ENCODE assay signal across 8 cellular contexts in genomic region chr2:43169091-43169936, GRCh38. TPM values are rescaled to one million over a fixed set of nuclear protein-coding genes. Genes with fewer than 3 reads are reported as not detected.
DNase-seq lines count a peak whose midpoint lies in the region; ATAC-seq, FAIRE-seq and TF ChIP-seq lines count a peak whose summit lies in the region.

No MANE protein-coding gene starts in this region.

- H3K36me3 ChIP-seq in endothelial cell of umbilical vein (ENCODE audit: control insufficient read depth in 2 of 2, extremely low read depth in 1 of 2, insufficient read depth in 2 of 2, low read length in 2 of 2): no peaks in the 10 kb centered on the region

- peaks cover under 1% of the 10 kb centered on the region for H3K36me3 Mint-ChIP-seq in CD4-positive, alpha-beta T cell (ENCODE audit: low read depth)
- no peaks in the 10 kb centered on the region for H3K36me3 Mint-ChIP-seq in osteocyte (ENCODE audit: unreplicated experiment)

- H3K9me3 ChIP-seq in CD4-positive, alpha-beta T cell (ENCODE audit: control insufficient read depth, low read length): no peaks in the 10 kb centered on the region
- H3K9me3 ChIP-seq in endothelial cell of umbilical vein (replicated peaks; ENCODE audit: control insufficient read depth, insufficient read depth, low read length): no peaks in the 10 kb centered on the region

- peak overlapping the region; percentile 76 for H3K27ac ChIP-seq in CD4-positive, alpha-beta T cell (ENCODE audit: low read depth, low read length)
- H3K27ac ChIP-seq in endothelial cell of umbilical vein (ENCODE audit: insufficient read depth, low read depth, low read length): peak overlapping the region; percentile 88

- intact Hi-C loops in CD4-positive, alpha-beta T cell (cut with DNase I, micrococcal nuclease): loop anchor here in 1 of 2 experiments (2.0 kb wide), 1 partner anchor 41 kb away; no protein-coding TSS in a partner anchor
- intact Hi-C loops in endothelial cell of umbilical vein (cut with micrococcal nuclease): loop anchor here (1.0 to 2.0 kb wide), 5 partner anchors 57 to 341 kb away; partner anchors contain the start of gene ZFP36L2

- H3K4me3 Mint-ChIP-seq in CD4-positive, alpha-beta T cell: peak overlapping the region; percentile 85
- H3K4me3 Mint-ChIP-seq in osteocyte (ENCODE audit: unreplicated experiment): no peak overlapping the region

- no peaks in the 10 kb centered on the region for H3K27me3 ChIP-seq in CD4-positive, alpha-beta T cell (ENCODE audit: control insufficient read depth, insufficient read depth, low read length)
- H3K27me3 ChIP-seq in endothelial cell of umbilical vein (ENCODE audit: control insufficient read depth in 2 of 2, insufficient read depth in 2 of 2, low read length in 2 of 2): no peaks in the 10 kb centered on the region

- no peak for FAIRE-seq in endothelial cell of umbilical vein (lab: Jason Lieb, UNC)

- TF ChIP-seq POLR2A in endothelial cell of umbilical vein (IDR thresholded peaks at IDR 0.05; ENCODE audit: low read depth, low read length): no peak

- peak overlapping the region in 2 of 3 experiments; percentile 7 to 11 for H3K4me3 ChIP-seq in endothelial cell of umbilical vein (replicated peaks in 1 of 3; ENCODE audit: insufficient read depth in 1 of 3, low read depth in 1 of 3, low read length in 3 of 3)

- peaks cover 41% of the 10 kb centered on the region for H3K4me1 ChIP-seq in endothelial cell of umbilical vein (ENCODE audit: control insufficient read depth, extremely low read depth, insufficient read depth, low read length)

- no TSS peak for BruUV-seq in endothelial cell of umbilical vein (replicated peaks; lab: Mats Ljungman, UMichigan)

- peaks cover 80% of the 10 kb centered on the region for H3K4me1 Mint-ChIP-seq in CD4-positive, alpha-beta T cell (ENCODE audit: low read depth)
- peaks cover 30% of the 10 kb centered on the region for H3K4me1 Mint-ChIP-seq in osteocyte (ENCODE audit: unreplicated experiment)

- H3K79me2 ChIP-seq in endothelial cell of umbilical vein (ENCODE audit: control insufficient read depth, insufficient read depth, low read length): no peaks in the 10 kb centered on the region

- peak; percentile 4 for ATAC-seq in CD4-positive, alpha-beta T cell (ENCODE audit: poor library complexity)
- ATAC-seq in GM21786 (IDR thresholded peaks at IDR 0.05; ENCODE audit: unreplicated experiment) (peak; percentile 37), GM21526 (IDR thresholded peaks at IDR 0.05; ENCODE audit: low FRiP score, unreplicated experiment) (no peak)

- peak overlapping the region; percentile 97 for H3K27ac Mint-ChIP-seq in CD4-positive, alpha-beta T cell
- peak overlapping the region; percentile 73 for H3K27ac Mint-ChIP-seq in osteocyte (ENCODE audit: unreplicated experiment)

- H3K9ac ChIP-seq in endothelial cell of umbilical vein (replicated peaks; ENCODE audit: extremely low read depth, insufficient read depth, low read length): peak overlapping the region; percentile 71

- peak overlapping the region; percentile 42 for H3K4me2 ChIP-seq in endothelial cell of umbilical vein (ENCODE audit: insufficient read depth, low read length)

- no peak for TF ChIP-seq CTCF in CD4-positive, alpha-beta T cell (IDR thresholded peaks at IDR 0.05)
- TF ChIP-seq CTCF in endothelial cell of umbilical vein (IDR thresholded peaks at IDR 0.05; ENCODE audit: extremely low read depth in 1 of 2, insufficient read depth in 1 of 2, low read depth in 1 of 2, low read length in 2 of 2) (peak in 1 of 2 donors; percentile 10), osteocyte (IDR thresholded peaks at IDR 0.05) (no peak)

- no peaks in the 10 kb centered on the region for H3K27me3 Mint-ChIP-seq in CD4-positive, alpha-beta T cell
- H3K27me3 Mint-ChIP-seq in osteocyte (ENCODE audit: unreplicated experiment): no peaks in the 10 kb centered on the region

- H4K20me1 ChIP-seq in endothelial cell of umbilical vein (replicated peaks; ENCODE audit: control insufficient read depth, extremely low read depth, insufficient read depth, low read length): no peaks in the 10 kb centered on the region

- H2AFZ ChIP-seq in endothelial cell of umbilical vein (ENCODE audit: low read depth, low read length): peak overlapping the region; percentile 48

- POLR2A ChIA-PET in CD4-positive, alpha-beta T cell (lab: Charles Lee): interaction anchor here (0.7 to 16.1 kb wide), 12 partner anchors 7 to 52 kb away, joined by 3 to 790 read pairs (median 5); partner anchors contain the start of gene ZFP36L2
- POLR2A ChIA-PET in endothelial cell of umbilical vein (lab: Charles Lee): interaction anchor here (0.6 to 1.9 kb wide), 6 partner anchors 22 to 321 kb away, joined by 3 to 10 read pairs (median 4); partner anchors contain the start of gene ZFP36L2

- DNase-seq in CD4-positive, alpha-beta T cell: peak in 4 of 10 experiments; percentile 19 to 44 (median 34)
- peak; percentile 64 for DNase-seq in RPMI8226
- no peak for DNase-seq in endothelial cell of umbilical vein (ENCODE audit: low read depth, low spot score)
- no peak for DNase-seq in osteocyte (ENCODE audit: extremely low spot score, unreplicated experiment)
- DNase-seq in DMS114 treated with DMSO at 0.1 percent for 48 hours (lab: John Stamatoyannopoulos, UW; ENCODE audit: unreplicated experiment): no peak
- DNase-seq in NCI-H1105 treated with DMSO at 0.1 percent for 48 hours (lab: John Stamatoyannopoulos, UW): no peak

- CTCF ChIA-PET in CD4-positive, alpha-beta T cell (lab: Charles Lee): interaction anchor here (1.0 to 4.6 kb wide), 16 partner anchors 9 to 81 kb away, joined by 3 to 38 read pairs (median 8); partner anchors contain the start of gene ZFP36L2
- CTCF ChIA-PET in endothelial cell of umbilical vein (lab: Charles Lee): interaction anchor here (1.2 to 4.9 kb wide), 17 partner anchors 9 to 315 kb away, joined by 3 to 71 read pairs (median 8); partner anchors contain the start of gene ZFP36L2

- H3K9me1 ChIP-seq in endothelial cell of umbilical vein (replicated peaks; ENCODE audit: control insufficient read depth, extremely low read depth, insufficient read depth, low read length): no peaks in the 10 kb centered on the region

- H3K9me3 Mint-ChIP-seq in CD4-positive, alpha-beta T cell: no peaks in the 10 kb centered on the region
- no peaks in the 10 kb centered on the region for H3K9me3 Mint-ChIP-seq in osteocyte (ENCODE audit: unreplicated experiment)

- dilution Hi-C loops in endothelial cell of umbilical vein (cut with MboI; ENCODE audit: extremely low pct_ligation_motif_present, low sequenced_read_pairs): no loop called here

TF ChIP-seq in endothelial cell of umbilical vein, 7 proteins besides CTCF, POLR2A, EP300 and RAD21:
- TF ChIP-seq MYC (IDR thresholded peaks at IDR 0.05; ENCODE audit: low read depth, low read length): peak; percentile 52
- TF ChIP-seq JUN (IDR thresholded peaks at IDR 0.05; ENCODE audit: borderline replicate concordance, insufficient read depth, insufficient read length, low read depth): no peak
- TF ChIP-seq MAX (IDR thresholded peaks at IDR 0.05; ENCODE audit: insufficient read depth, insufficient read length): peak; percentile 66
- no peak for TF ChIP-seq FOS (IDR thresholded peaks at IDR 0.05; ENCODE audit: borderline replicate concordance, insufficient read depth, low read length)
- no peak for TF ChIP-seq POLR2AphosphoS5 (IDR thresholded peaks at IDR 0.05; ENCODE audit: insufficient read depth, low read depth, low read length)
- no peak for TF ChIP-seq GATA2 (IDR thresholded peaks at IDR 0.05; ENCODE audit: insufficient read depth, insufficient read length, low read depth, low read length)
- TF ChIP-seq EZH2 (IDR thresholded peaks at IDR 0.05; ENCODE audit: borderline replicate concordance, low read depth, low read length, severe bottlenecking): no peak

RNA-seq across cellular contexts. Expression of gene ZFP36L2, which starts 57.1 kb away (rescaled TPM):
- total RNA-seq in CD4-positive, alpha-beta T cell: 1,000 to 10,000 TPM; 1,602 to 1,631 TPM
- total RNA-seq in endothelial cell of umbilical vein (73.4 and 75.9 TPM in 2 replicates), osteocyte (87.9 and 88.0 TPM in 2 replicates)
- polyA plus RNA-seq in endothelial cell of umbilical vein: 13.2 and 14.5 TPM in 2 replicates
- 10.2 and 12.1 TPM in 2 replicates for polyA plus RNA-seq in endothelial cell of umbilical vein (2011; cell fraction: cytosol; rRNA removed)
- polyA plus RNA-seq in endothelial cell of umbilical vein (2011; cell fraction: nucleus; rRNA removed): 15.6 and 20.8 TPM in 2 replicates
- polyA plus RNA-seq in endothelial cell of umbilical vein (2012): 28.9 and 35.9 TPM in 2 replicates
- 6.9 and 10.8 TPM in 2 replicates for polyA minus RNA-seq in endothelial cell of umbilical vein
- 20.3 TPM for polyA minus RNA-seq in endothelial cell of umbilical vein (2011; cell fraction: cytosol; rRNA and poly(A)+ RNA removed)
- 11.7 and 17.1 TPM in 2 replicates for polyA minus RNA-seq in endothelial cell of umbilical vein (2011; cell fraction: nucleus; rRNA and poly(A)+ RNA removed)

Comparison
In these comparisons a context has a peak if more than half of its experiments do, and no peak if none do; other contexts are left out.
1. RNA of gene ZFP36L2, which starts 57.1 kb away (total RNA-seq): 1,602 to 1,631 TPM in CD4-positive, alpha-beta T cell; 87.9 to 88.0 TPM in osteocyte and 73.4 to 75.9 TPM in endothelial cell of umbilical vein; every median in the first group is over 10 times any median in the second.